ENCODE assay signal across 8 cellular contexts in the genomic region with DNA sequence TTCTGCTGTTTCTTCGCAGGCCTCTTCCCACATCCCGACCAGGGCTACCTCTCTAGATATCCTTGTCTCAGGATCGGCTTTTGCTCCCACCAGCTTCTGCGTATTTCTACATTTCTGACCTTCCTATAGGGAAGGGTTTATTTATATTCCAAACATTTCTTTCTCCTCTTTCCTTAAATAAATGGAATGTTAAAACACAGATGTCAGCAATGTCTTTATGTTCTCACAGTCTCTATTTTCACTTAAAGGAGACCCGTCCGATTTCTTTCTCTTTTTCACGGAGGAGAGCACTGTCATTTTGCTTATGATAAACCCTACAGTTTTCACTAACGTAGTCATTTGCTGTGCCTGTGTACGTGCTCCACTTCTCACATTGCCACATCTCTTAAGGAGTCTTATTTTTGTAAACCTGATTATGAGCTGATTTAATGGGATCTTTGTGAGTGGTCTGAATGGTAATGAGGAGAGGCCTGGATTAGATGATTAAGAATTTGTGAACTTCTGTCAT. TPM values are rescaled to one million over a fixed set of nuclear protein-coding genes. Genes with fewer than 3 reads are reported as not detected.
A peak's percentile ranks its signal among the peaks of the same experiment; 100 is the strongest.
DNase-seq lines count a peak whose midpoint lies in the region; ATAC-seq and TF ChIP-seq lines count a peak whose summit lies in the region.

No MANE protein-coding gene starts in this region.

- no peak for ATAC-seq in GM21360 (IDR thresholded peaks at IDR 0.05; ENCODE audit: unreplicated experiment)

- peaks cover 7% of the 10 kb centered on the region for H3K9me3 Mint-ChIP-seq in activated naive CD8-positive, alpha-beta T cell (ENCODE audit: low read depth)
- H3K9me3 Mint-ChIP-seq in type B pancreatic cell, result no peaks in the 10 kb centered on the region

- no peak for TF ChIP-seq CTCF in GM12864 (IDR thresholded peaks at IDR 0.05; ENCODE audit: low read depth, low read length, missing control alignments)
- no peak for TF ChIP-seq CTCF in type B pancreatic cell (conservative IDR thresholded peaks at IDR 0.05)

- H3K4me1 Mint-ChIP-seq in activated naive CD8-positive, alpha-beta T cell (ENCODE audit: low read depth), result peaks cover 30% of the 10 kb centered on the region
- peaks cover 9% of the 10 kb centered on the region for H3K4me1 Mint-ChIP-seq in type B pancreatic cell (ENCODE audit: unreplicated experiment)

- DNase-seq in GM12864 (ENCODE audit: low read depth), result no peak
- DNase-seq in HS-27A (ENCODE audit: low read depth), result peak; percentile 14
- peak; percentile 15 for DNase-seq in kidney tubule cell (ENCODE audit: low spot score)
- DNase-seq in type B pancreatic cell (ENCODE audit: extremely low spot score, unreplicated experiment), result no peak
- no peak for DNase-seq in T-helper 9 cell
- DNase-seq in stimulated activated naive CD4-positive, alpha-beta T cell (lab: John Stamatoyannopoulos, UW), result no peak

- peak overlapping the region; percentile 92 for H3K4me3 Mint-ChIP-seq in activated naive CD8-positive, alpha-beta T cell
- peak overlapping the region; percentile 90 for H3K4me3 Mint-ChIP-seq in type B pancreatic cell

- H3K4me3 ChIP-seq in GM12864 (ENCODE audit: low read depth, low read length), result peak overlapping the region; percentile 88

- H3K27ac Mint-ChIP-seq in activated naive CD8-positive, alpha-beta T cell, result peak overlapping the region; percentile 82
- peak overlapping the region; percentile 89 for H3K27ac Mint-ChIP-seq in type B pancreatic cell

- peaks cover 24% of the 10 kb centered on the region for H3K36me3 Mint-ChIP-seq in activated naive CD8-positive, alpha-beta T cell
- H3K36me3 Mint-ChIP-seq in type B pancreatic cell, result peaks cover 48% of the 10 kb centered on the region

- H3K27me3 Mint-ChIP-seq in activated naive CD8-positive, alpha-beta T cell, result peaks cover 4% of the 10 kb centered on the region
- no peaks in the 10 kb centered on the region for H3K27me3 Mint-ChIP-seq in type B pancreatic cell

RNA-seq across cellular contexts. Expression of gene KIF15, which starts 0.6 kb away (rescaled TPM):
- 5.7 and 24.8 TPM in 2 replicates for total RNA-seq in type B pancreatic cell (ENCODE audit: low replicate concordance)

RNA-seq across cellular contexts. Expression of gene KIAA1143, which starts 0.8 kb away (rescaled TPM):
- 28.0 and 32.4 TPM in 2 replicates for total RNA-seq in type B pancreatic cell (ENCODE audit: low replicate concordance)

RNA-seq across cellular contexts. Expression of gene ZNF501, which starts 32.8 kb away (rescaled TPM):
- 5.0 and 5.8 TPM in 2 replicates for total RNA-seq in type B pancreatic cell (ENCODE audit: low replicate concordance)

RNA-seq across cellular contexts. Expression of gene ZNF502, which starts 49.8 kb away (rescaled TPM):
- total RNA-seq in type B pancreatic cell (ENCODE audit: low replicate concordance), result 0.14 TPM in 1 of 2 replicates, not detected in the other

Comparison
In these comparisons a context has a peak if more than half of its experiments do, and no peak if none do; other contexts are left out.
1. DNase-seq: peak in HS-27A (single experiment) and kidney tubule cell (single experiment); none in GM12864 (single experiment), type B pancreatic cell (single experiment), T-helper 9 cell (single experiment) and stimulated activated naive CD4-positive, alpha-beta T cell (0 of 6).